In the genomic region with DNA sequence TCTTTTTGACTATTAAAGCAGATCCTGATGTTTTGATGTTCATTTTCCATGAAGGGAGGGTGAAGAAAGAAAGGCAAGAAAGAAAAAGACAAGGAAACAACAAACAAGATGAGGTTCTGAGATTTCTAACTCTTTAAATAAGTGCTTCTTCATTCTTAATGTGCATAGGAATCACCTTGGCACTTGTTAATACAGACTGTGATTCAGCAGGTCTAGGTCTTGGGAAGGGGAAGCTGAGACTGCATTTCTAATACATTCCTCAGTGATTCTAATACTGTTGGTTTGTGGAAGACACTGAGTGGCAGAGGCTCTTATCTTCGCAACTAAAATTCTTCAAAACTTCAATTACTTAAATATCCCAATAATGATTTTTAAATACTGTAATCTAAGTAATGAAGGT, we compare ENCODE assay signal across 15 cellular contexts.
DNase-seq lines count a peak whose midpoint lies in the region; ATAC-seq and TF ChIP-seq lines count a peak whose summit lies in the region.
"Had no signal": no experiment of that assay in that cellular context is flagged by ENCODE, and none has a peak within 500 bp of the region (broad histone marks: within the 10 kb centered on the region; RNA-seq: fewer than 3 reads in every experiment).

No MANE protein-coding gene starts in this region.

- H3K9me3 ChIP-seq in muscle layer of duodenum (ENCODE audit: control insufficient read depth in 1 of 2, low read length in 2 of 2): no peaks in the 10 kb centered on the region

- peak overlapping the region; percentile 44 for H3K27ac ChIP-seq in muscle layer of duodenum (ENCODE audit: low read length)
- H3K27ac ChIP-seq: HL-60 had no signal

- H3K27me3 Mint-ChIP-seq in activated T-cell treated with anti-CD3 and anti-CD28 coated beads, Interleukin-2, amount 50 U/mL, for 72 hours (ENCODE audit: low read depth): no peaks in the 10 kb centered on the region

- H3K4me3 ChIP-seq in choroid plexus epithelial cell (ENCODE audit: low read depth, low read length): no peak overlapping the region
- no peak overlapping the region for H3K4me3 ChIP-seq in muscle layer of duodenum (ENCODE audit: low read depth in 1 of 2, low read length in 2 of 2)
- H3K4me3 ChIP-seq: heart right ventricle had no signal

- TF ChIP-seq CTCF in choroid plexus epithelial cell (conservative IDR thresholded peaks at IDR 0.05; ENCODE audit: low read depth, low read length): no peak

- peaks cover 14 to 16% of the 10 kb centered on the region in 2 donors for H3K36me3 ChIP-seq in muscle layer of duodenum (ENCODE audit: control insufficient read depth in 1 of 2, insufficient read depth in 2 of 2, low read length in 2 of 2)

- H3K4me3 Mint-ChIP-seq in activated T-cell treated with anti-CD3 and anti-CD28 coated beads, Interleukin-2, amount 50 U/mL, for 72 hours: peak overlapping the region; percentile 36 to 38
- H3K4me3 Mint-ChIP-seq: activated CD4-positive, alpha-beta T cell treated with anti-CD3 and anti-CD28 coated beads for 36 hours; activated naive CD4-positive, alpha-beta T cell treated with anti-CD3 and anti-CD28 coated beads for 36 hours had no signal

- no peaks in the 10 kb centered on the region for H3K9me3 Mint-ChIP-seq in activated T-cell treated with anti-CD3 and anti-CD28 coated beads, Interleukin-2, amount 50 U/mL, for 72 hours
- H3K9me3 Mint-ChIP-seq: activated naive CD4-positive, alpha-beta T cell treated with anti-CD3 and anti-CD28 coated beads for 36 hours had no signal

- no peak for DNase-seq in activated T-cell treated with anti-CD3 and anti-CD28 coated beads, Interleukin-2, amount 50 U/mL, for 72 hours
- DNase-seq in activated T-cell treated with anti-CD3 and anti-CD28 coated beads for 4 hours (no peak), choroid plexus epithelial cell (ENCODE audit: low read depth) (peak; percentile 73), NCI-H446 (lab: John Stamatoyannopoulos, UW) (no peak), GM19240 (ENCODE audit: insufficient read length, low spot score) (no peak)
- DNase-seq: activated CD4-positive, alpha-beta T cell treated with anti-CD3 and anti-CD28 coated beads for 36 hours; DMS53; heart right ventricle; NCI-H1105; NCI-H774 had no signal

- H3K4me1 ChIP-seq in muscle layer of duodenum (ENCODE audit: control insufficient read depth in 1 of 2, insufficient read depth in 2 of 2, low read length in 2 of 2): peaks cover 0 to 4% of the 10 kb centered on the region in 2 donors

- ATAC-seq in activated T-cell treated with anti-CD3 and anti-CD28 coated beads, Interleukin-2, amount 50 U/mL, for 72 hours (replicated peaks in 1 of 2): no peak
- no peak for ATAC-seq in GM18868 (IDR thresholded peaks at IDR 0.05; ENCODE audit: unreplicated experiment)
- no peak for ATAC-seq in GM18861 (IDR thresholded peaks at IDR 0.05; ENCODE audit: unreplicated experiment)

- H3K4me1 Mint-ChIP-seq in activated T-cell treated with anti-CD3 and anti-CD28 coated beads, Interleukin-2, amount 50 U/mL, for 72 hours (ENCODE audit: low read depth): peaks cover 25% of the 10 kb centered on the region

- H3K27me3 ChIP-seq in muscle layer of duodenum (ENCODE audit: low read depth, low read length): no peaks in the 10 kb centered on the region
- H3K27me3 ChIP-seq: heart right ventricle had no signal

- H3K27ac Mint-ChIP-seq in activated T-cell treated with anti-CD3 and anti-CD28 coated beads, Interleukin-2, amount 50 U/mL, for 72 hours: no peak overlapping the region
- H3K27ac Mint-ChIP-seq: activated CD4-positive, alpha-beta T cell treated with anti-CD3 and anti-CD28 coated beads for 36 hours had no signal

- peaks cover 4 to 10% of the 10 kb centered on the region in 2 donors for H3K36me3 Mint-ChIP-seq in activated T-cell treated with anti-CD3 and anti-CD28 coated beads, Interleukin-2, amount 50 U/mL, for 72 hours (ENCODE audit: insufficient read depth in 2 of 2)
